Comparison of ENCODE assay signal across 14 cellular contexts in the genomic region with DNA sequence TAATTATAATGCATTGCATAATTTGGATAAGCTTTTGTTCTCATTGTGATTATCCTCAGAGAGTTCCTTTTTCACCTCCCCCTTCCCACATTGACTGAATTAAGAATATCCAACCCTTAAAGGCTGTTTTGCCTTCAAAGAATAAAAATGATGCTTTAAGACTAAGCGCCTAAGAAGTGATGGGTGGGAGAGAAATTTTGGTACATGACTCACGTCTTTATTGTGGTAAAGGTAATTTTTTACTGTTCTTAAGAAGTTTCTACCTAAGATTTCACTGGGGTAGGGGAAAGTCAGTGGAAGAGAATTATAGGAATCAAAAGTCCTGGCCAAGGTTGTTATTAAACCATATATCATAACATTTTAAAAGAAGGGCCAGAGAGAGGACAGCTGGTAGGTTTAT.
"Had no signal": no experiment of that assay in that cellular context is flagged by ENCODE, and none has a peak within 500 bp of the region (broad histone marks: within the 10 kb centered on the region; RNA-seq: fewer than 3 reads in every experiment).

No MANE protein-coding gene starts in this region.

- DNase-seq: activated CD4-positive, alpha-beta T cell treated with anti-CD3 and anti-CD28 coated beads, Interleukin-2, amount 50 U/mL, for 48 hours; activated CD8-positive, alpha-beta memory T cell treated with anti-CD3 and anti-CD28 coated beads, Interleukin-2, amount 50 U/mL, for 4 hours; activated gamma-delta T cell treated with Interleukin-2 at 50 U/mL for 16 hours; central memory CD4-positive, alpha-beta T cell; colonic mucosa; left colon; lower lobe of right lung; right cardiac atrium; stimulated activated CD4-positive, alpha-beta T cell treated with anti-CD3 and anti-CD28 coated beads, Interleukin-15, amount 100 ng/mL, for 24 hours; stimulated activated CD4-positive, alpha-beta T cell treated with anti-CD3 and anti-CD28 coated beads, Interleukin-4, amount 100 ng/mL, for 1 hour had no signal

- ATAC-seq: left colon, lower lobe of right lung, right cardiac atrium had no signal

- H3K36me3 Mint-ChIP-seq: brain, type B pancreatic cell had no signal

- H3K27ac Mint-ChIP-seq: brain, progenitor cell of endocrine pancreas, type B pancreatic cell had no signal

- H3K4me1 ChIP-seq: colonic mucosa, lower lobe of right lung had no signal

- H3K9me3 Mint-ChIP-seq: brain, type B pancreatic cell had no signal

- H3K9me3 ChIP-seq: colonic mucosa, lower lobe of right lung had no signal

- H3K27me3 ChIP-seq: colonic mucosa had no signal

- H3K27ac ChIP-seq: colonic mucosa, lower lobe of right lung had no signal

- H3K4me3 ChIP-seq: colonic mucosa, lower lobe of right lung, skin epidermis had no signal

- H3K4me3 Mint-ChIP-seq: brain, type B pancreatic cell had no signal

- H3K36me3 ChIP-seq: colonic mucosa, lower lobe of right lung had no signal
